ENCODE assay signal across 19 cellular contexts in genomic region chrX:15511563-15511962, GRCh38. TPM values are rescaled to one million over a fixed set of nuclear protein-coding genes. Genes with fewer than 3 reads are reported as not detected.
A peak's percentile ranks its signal among the peaks of the same experiment; 100 is the strongest.
DNase-seq lines count a peak whose midpoint lies in the region; ATAC-seq and TF ChIP-seq lines count a peak whose summit lies in the region.
"Had no signal": no experiment of that assay in that cellular context is flagged by ENCODE, and none has a peak within 500 bp of the region (broad histone marks: within the 10 kb centered on the region; RNA-seq: fewer than 3 reads in every experiment).

No MANE protein-coding gene starts in this region.

- peaks cover 22% of the 10 kb centered on the region for H3K4me1 Mint-ChIP-seq in endothelial cell (ENCODE audit: unreplicated experiment)
- peaks cover 22% of the 10 kb centered on the region for H3K4me1 Mint-ChIP-seq in neural crest cell
- no peaks in the 10 kb centered on the region for H3K4me1 Mint-ChIP-seq in progenitor cell of endocrine pancreas (ENCODE audit: low read depth)
- H3K4me1 Mint-ChIP-seq: central memory CD8-positive, alpha-beta T cell had no signal

- no peak overlapping the region for H3K4me3 Mint-ChIP-seq in endothelial cell (ENCODE audit: unreplicated experiment)
- peak overlapping the region; percentile 1 for H3K4me3 Mint-ChIP-seq in neural crest cell
- no peak overlapping the region for H3K4me3 Mint-ChIP-seq in progenitor cell of endocrine pancreas (ENCODE audit: low read depth)
- H3K4me3 Mint-ChIP-seq: activated T-cell treated with anti-CD3 and anti-CD28 coated beads, Interleukin-2, amount 50 U/mL, for 72 hours; central memory CD8-positive, alpha-beta T cell had no signal

- ATAC-seq in GM21576 (IDR thresholded peaks at IDR 0.05; ENCODE audit: unreplicated experiment): no peak
- ATAC-seq: activated T-cell treated with anti-CD3 and anti-CD28 coated beads, Interleukin-2, amount 50 U/mL, for 72 hours had no signal

- H3K27ac Mint-ChIP-seq in endothelial cell (ENCODE audit: unreplicated experiment) (peak overlapping the region; percentile 89), neural crest cell (ENCODE audit: unreplicated experiment) (peak overlapping the region; percentile 66), progenitor cell of endocrine pancreas (no peak overlapping the region)
- H3K27ac Mint-ChIP-seq: activated T-cell treated with anti-CD3 and anti-CD28 coated beads, Interleukin-2, amount 50 U/mL, for 72 hours had no signal

- H3K27me3 Mint-ChIP-seq in endothelial cell (ENCODE audit: unreplicated experiment) (no peaks in the 10 kb centered on the region), neural crest cell (ENCODE audit: low read depth) (no peaks in the 10 kb centered on the region), progenitor cell of endocrine pancreas (peaks cover 3% of the 10 kb centered on the region)
- H3K27me3 Mint-ChIP-seq: central memory CD8-positive, alpha-beta T cell had no signal

- H3K9me3 Mint-ChIP-seq in endothelial cell (ENCODE audit: unreplicated experiment): no peaks in the 10 kb centered on the region
- H3K9me3 Mint-ChIP-seq in neural crest cell: peaks cover 6% of the 10 kb centered on the region
- H3K9me3 Mint-ChIP-seq in progenitor cell of endocrine pancreas (ENCODE audit: low read depth): no peaks in the 10 kb centered on the region
- H3K9me3 Mint-ChIP-seq: activated T-cell treated with anti-CD3 and anti-CD28 coated beads, Interleukin-2, amount 50 U/mL, for 72 hours; central memory CD8-positive, alpha-beta T cell had no signal

- H3K36me3 Mint-ChIP-seq in endothelial cell (ENCODE audit: low read depth, unreplicated experiment) (no peaks in the 10 kb centered on the region), neural crest cell (ENCODE audit: low read depth) (no peaks in the 10 kb centered on the region), progenitor cell of endocrine pancreas (ENCODE audit: insufficient read depth) (no peaks in the 10 kb centered on the region)

- DNase-seq in DMS 273 (lab: John Stamatoyannopoulos, UW; ENCODE audit: unreplicated experiment): peak; percentile 12
- DNase-seq in DMS 273 treated with DMSO at 0.1 percent for 48 hours (lab: John Stamatoyannopoulos, UW): no peak
- DNase-seq in NCI-H460 (ENCODE audit: extremely low read depth, low read depth): peak; percentile 14
- no peak for DNase-seq in endothelial cell (ENCODE audit: low spot score)
- DNase-seq in neural crest cell (ENCODE audit: low read depth, low spot score): no peak
- no peak for DNase-seq in epidermal melanocyte (ENCODE audit: insufficient read length, low spot score)
- DNase-seq in progenitor cell of endocrine pancreas (ENCODE audit: low spot score, unreplicated experiment): no peak
- DNase-seq: activated naive CD4-positive, alpha-beta T cell treated with anti-CD3 and anti-CD28 coated beads, Interleukin-2, amount 50 U/mL, for 16 hours; activated T-cell treated with anti-CD3 and anti-CD28 coated beads, Interleukin-2, amount 50 U/mL, for 72 hours; effector CD4-positive, alpha-beta T cell; GF-D8; IMR-90; MM.1S; NCI-H1694; NCI-H2227 treated with DMSO at 0.1 percent for 48 hours; spleen had no signal

- no peak for TF ChIP-seq CTCF in endothelial cell (IDR thresholded peaks at IDR 0.05; ENCODE audit: unreplicated experiment)
- no peak for TF ChIP-seq CTCF in neural crest cell (conservative IDR thresholded peaks at IDR 0.05)
- TF ChIP-seq CTCF in progenitor cell of endocrine pancreas (IDR thresholded peaks at IDR 0.05; ENCODE audit: unreplicated experiment): no peak

RNA-seq across cellular contexts. Expression of gene BMX, which starts 11.0 kb away (rescaled TPM):
- total RNA-seq in NCI-H460 (2014; rRNA removed; shearing (Covaris generic)): not detected in 2 replicates
- polyA plus RNA-seq in NCI-H460 (2014; cell fraction: nucleus; rRNA removed): not detected in 2 replicates
- total RNA-seq in endothelial cell (ENCODE audit: unreplicated experiment): 0.74 TPM
- total RNA-seq in neural crest cell: not detected in 2 replicates
- total RNA-seq in progenitor cell of endocrine pancreas: not detected in 2 replicates
- total RNA-seq: activated CD8-positive, alpha-beta memory T cell treated with anti-CD3 and anti-CD28 coated beads for 36 hours; activated T-cell treated with anti-CD3 and anti-CD28 coated beads, Interleukin-2, amount 50 U/mL, for 72 hours; IMR-90 had no signal
- polyA plus RNA-seq: IMR-90 had no signal

RNA-seq across cellular contexts. Expression of gene PIR, which starts 18.4 kb away (rescaled TPM):
- 179 and 186 TPM in 2 replicates for total RNA-seq in NCI-H460 (2014; rRNA removed; shearing (Covaris generic))
- 104 and 112 TPM in 2 replicates for polyA plus RNA-seq in NCI-H460 (2014; cell fraction: nucleus; rRNA removed)
- total RNA-seq in endothelial cell (ENCODE audit: unreplicated experiment): 47.3 TPM
- 53.4 and 58.4 TPM in 2 replicates for total RNA-seq in neural crest cell
- total RNA-seq in progenitor cell of endocrine pancreas: 14.9 and 17.0 TPM in 2 replicates

Comparison
In these comparisons a context has a peak if more than half of its experiments do, and no peak if none do; other contexts are left out.
1. DNase-seq: peak in DMS 273 (single experiment) and NCI-H460 (single experiment); none in DMS 273 treated with DMSO at 0.1 percent for 48 hours (single experiment), endothelial cell (single experiment), neural crest cell (single experiment), epidermal melanocyte (single experiment) and progenitor cell of endocrine pancreas (single experiment).